Comparison of ENCODE assay signal across 20 cellular contexts in the genomic region with DNA sequence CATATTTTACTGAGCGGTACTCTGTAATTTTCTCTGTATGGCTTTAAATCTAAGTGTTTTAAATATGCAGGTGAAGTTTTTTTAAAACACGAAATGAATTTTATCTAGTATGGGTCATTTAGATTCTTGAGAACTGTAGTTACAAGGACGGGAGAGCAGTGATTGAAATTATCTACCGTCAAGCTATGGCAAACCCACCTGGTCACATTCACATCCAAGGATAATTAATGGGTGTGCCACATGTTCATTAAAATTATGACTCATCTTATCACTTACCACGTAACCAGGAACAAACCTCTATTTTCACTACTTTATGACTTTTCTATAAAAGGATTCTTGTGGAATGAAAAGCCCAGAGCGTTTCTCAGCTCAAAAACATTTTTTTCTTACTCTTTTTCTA.
DNase-seq lines count a peak whose midpoint lies in the region; ATAC-seq, FAIRE-seq and TF ChIP-seq lines count a peak whose summit lies in the region.
"Had no signal": no experiment of that assay in that cellular context is flagged by ENCODE, and none has a peak within 500 bp of the region (broad histone marks: within the 10 kb centered on the region; RNA-seq: fewer than 3 reads in every experiment).

No MANE protein-coding gene starts in this region.

- no peak overlapping the region for H3K27ac ChIP-seq in small intestine (ENCODE audit: low read depth in 1 of 2, low read length in 1 of 2)
- H3K27ac ChIP-seq in body of pancreas: no peak overlapping the region
- H3K27ac ChIP-seq: BLaER1, C4-2B, GM23248 had no signal

- TF ChIP-seq CTCF in body of pancreas (IDR thresholded peaks at IDR 0.05): no peak

- no peak for FAIRE-seq in small intestine (lab: Jason Lieb, UNC)
- FAIRE-seq: G401.6, GM12892, H1 had no signal

- no peaks in the 10 kb centered on the region for H3K27me3 ChIP-seq in small intestine (ENCODE audit: control insufficient read depth in 2 of 2, insufficient read depth in 2 of 2, low read length in 2 of 2)
- no peaks in the 10 kb centered on the region for H3K27me3 ChIP-seq in body of pancreas
- H3K27me3 ChIP-seq: BLaER1 had no signal

- intact Hi-C loops in left colon (cut with DNase I, micrococcal nuclease) (no loop called here), body of pancreas (cut with DNase I) (no loop called here)

- WGBS in small intestine, 3 donors: 15 to 60% (median 42%) methylated on average over 6 of the region's 6 CpGs
- WGBS in body of pancreas, 2 donors: 32 to 41% methylated on average over 6 of the region's 6 CpGs

- H3K36me3 ChIP-seq in small intestine (ENCODE audit: control insufficient read depth in 2 of 2, insufficient read depth in 2 of 2, low read length in 2 of 2): no peaks in the 10 kb centered on the region
- H3K36me3 ChIP-seq in body of pancreas (replicated peaks in 1 of 2; ENCODE audit: insufficient read depth in 1 of 2, low read depth in 2 of 2): no peaks in the 10 kb centered on the region
- H3K36me3 ChIP-seq: BLaER1 had no signal

- DNase-seq in LoVo (ENCODE audit: low spot score) (peak; percentile 29), NCI-H748 (lab: John Stamatoyannopoulos, UW; ENCODE audit: unreplicated experiment) (peak; percentile 49), left colon (no peak), small intestine (peak; percentile 77), NOMO-1 treated with dmso at 0.1 percent for 144 hours (lab: John Stamatoyannopoulos, UW; ENCODE audit: unreplicated experiment) (no peak), body of pancreas (no peak), NCI-H1694 treated with DMSO at 0.1 percent for 48 hours (lab: John Stamatoyannopoulos, UW) (no peak)
- DNase-seq: Caco-2; CD4-positive, CD25-positive, alpha-beta regulatory T cell; CD8-positive, alpha-beta T cell; DMS153; DND-41; GM23248; H9 had no signal

- peak; percentile 67 for ATAC-seq in left colon
- ATAC-seq in body of pancreas: no peak
- ATAC-seq: CD8-positive, alpha-beta T cell; HCT116 had no signal

- no peak overlapping the region for H3K4me3 ChIP-seq in small intestine (ENCODE audit: low read depth in 1 of 2, low read length in 2 of 2)
- H3K4me3 ChIP-seq in body of pancreas: no peak overlapping the region
- H3K4me3 ChIP-seq: BLaER1, GM23248 had no signal

- no peaks in the 10 kb centered on the region for H3K9me3 ChIP-seq in small intestine (ENCODE audit: control insufficient read depth, low read depth)
- no peaks in the 10 kb centered on the region for H3K9me3 ChIP-seq in body of pancreas
- H3K9me3 ChIP-seq: BLaER1, Caco-2 had no signal

- H3K4me1 ChIP-seq in small intestine (ENCODE audit: control insufficient read depth in 2 of 2, insufficient read depth in 1 of 2, low read depth in 1 of 2, low read length in 1 of 2) (peaks cover 0 to 10% of the 10 kb centered on the region in 2 donors), body of pancreas (no peaks in the 10 kb centered on the region)
- H3K4me1 ChIP-seq: Caco-2 had no signal

- no peak for TF ChIP-seq POLR2A in body of pancreas (IDR thresholded peaks at IDR 0.05)

Comparison
In these comparisons a context has a peak if more than half of its experiments do, and no peak if none do; other contexts are left out.
1. DNase-seq: peak in LoVo (single experiment), NCI-H748 (single experiment) and small intestine (single experiment); none in left colon (0 of 2), NOMO-1 treated with dmso at 0.1 percent for 144 hours (single experiment), body of pancreas (0 of 4) and NCI-H1694 treated with DMSO at 0.1 percent for 48 hours (single experiment).